Comparison of ENCODE assay signal across 1 cellular context in genomic region chr4:38606587-38606905, GRCh38.
TF ChIP-seq lines count a peak whose summit lies in the region.

No MANE protein-coding gene starts in this region.

TF ChIP-seq in H1, 55 proteins besides CTCF, POLR2A, EP300 and RAD21:
- TF ChIP-seq TCF12 (IDR thresholded peaks at IDR 0.05; ENCODE audit: low read depth, low read length) (no peak), HDAC6 (IDR thresholded peaks at IDR 0.05; ENCODE audit: low read depth, low read length) (no peak), SRF (IDR thresholded peaks at IDR 0.05; ENCODE audit: low read depth, low read length) (no peak), SIN3A (conservative IDR thresholded peaks at IDR 0.05 in 1 of 2, IDR thresholded peaks at IDR 0.05 in 1 of 2; ENCODE audit: low read depth in 1 of 2, low read length in 2 of 2) (no peak)
